Comparison of ENCODE assay signal across 8 cellular contexts in genomic region chr16:588639-588888, GRCh38. TPM values are rescaled to one million over a fixed set of nuclear protein-coding genes. Genes with fewer than 3 reads are reported as not detected.
A peak's percentile ranks its signal among the peaks of the same experiment; 100 is the strongest.
DNase-seq lines count a peak whose midpoint lies in the region; ATAC-seq and TF ChIP-seq lines count a peak whose summit lies in the region.

No MANE protein-coding gene starts in this region.

- H3K36me3 Mint-ChIP-seq in brain, result no peaks in the 10 kb centered on the region

- H3K27me3 ChIP-seq in left lung, result no peaks in the 10 kb centered on the region

- H3K9me3 Mint-ChIP-seq in brain, result no peaks in the 10 kb centered on the region

- TF ChIP-seq CTCF in brain (conservative IDR thresholded peaks at IDR 0.05), result no peak
- no peak for TF ChIP-seq CTCF in left lung (IDR thresholded peaks at IDR 0.05)

- H3K4me1 Mint-ChIP-seq in brain, result peaks cover 61% of the 10 kb centered on the region

- H3K4me3 Mint-ChIP-seq in brain, result peak overlapping the region; percentile 90 to 96 (median 94)

- H3K27ac ChIP-seq in left lung, result peak overlapping the region; percentile 96 to 98

- H3K27ac Mint-ChIP-seq in brain, result peak overlapping the region; percentile 95 to 99 (median 97)

- H3K36me3 ChIP-seq in left lung, result peaks cover 0 to under 1% of the 10 kb centered on the region in 2 donors

- H3K9me3 ChIP-seq in left lung, result no peaks in the 10 kb centered on the region

- peak overlapping the region; percentile 68 to 71 for H3K4me3 ChIP-seq in left lung

- peak; percentile 2 for ATAC-seq in HG03039 (IDR thresholded peaks at IDR 0.05; ENCODE audit: unreplicated experiment)
- ATAC-seq in left lung, result no peak

- peak; percentile 32 for DNase-seq in NCI-H345 (lab: John Stamatoyannopoulos, UW)
- DNase-seq in NCI-H345 treated with DMSO at 0.1 percent for 48 hours (lab: John Stamatoyannopoulos, UW; ENCODE audit: unreplicated experiment), result no peak
- peak; percentile 53 for DNase-seq in SW480 (ENCODE audit: low spot score)
- no peak for DNase-seq in left lung
- peak; percentile 34 to 37 for DNase-seq in stimulated activated CD8-positive, alpha-beta memory T cell treated with anti-CD3 and anti-CD28 coated beads, Interleukin-4, amount 100 ng/mL, for 4 hours (ENCODE audit: low read depth in 2 of 2, low spot score in 1 of 2)
- no peak for DNase-seq in mesenteric fat pad (ENCODE audit: low spot score)

- peaks cover 5% of the 10 kb centered on the region for H3K27me3 Mint-ChIP-seq in brain

- peaks cover 41 to 52% of the 10 kb centered on the region in 2 donors for H3K4me1 ChIP-seq in left lung

- intact Hi-C loops in left lung (cut with DNase I), result no loop called here

RNA-seq across cellular contexts. Expression of gene RAB40C, which starts 1.3 kb away (rescaled TPM):
- polyA plus RNA-seq in brain (ENCODE audit: insufficient read depth, low read depth, low replicate concordance), result 41.1 TPM
- total RNA-seq in left lung (10 to 100 TPM; 32.1 to 32.9 TPM), mesenteric fat pad (17.3 TPM)

RNA-seq across cellular contexts. Expression of gene PIGQ, which starts 18.8 kb away (rescaled TPM):
- polyA plus RNA-seq in brain (ENCODE audit: insufficient read depth, low read depth, low replicate concordance), result 75.8 TPM
- total RNA-seq in left lung, result 10 to 100 TPM; 51.0 to 68.5 TPM
- total RNA-seq in mesenteric fat pad, result 32.4 TPM

RNA-seq across cellular contexts. Expression of gene NHLRC4, which starts 21.8 kb away (rescaled TPM):
- 0.36 TPM for polyA plus RNA-seq in brain (ENCODE audit: insufficient read depth, low read depth, low replicate concordance)
- 1 to 10 TPM in 1 of 2 donors, under 1 TPM in 1; 0.99 to 2.0 TPM for total RNA-seq in left lung
- 1.3 TPM for total RNA-seq in mesenteric fat pad

RNA-seq across cellular contexts. Expression of gene PRR35, which starts 28.4 kb away (rescaled TPM):
- not detected for polyA plus RNA-seq in brain (ENCODE audit: insufficient read depth, low read depth, low replicate concordance)
- total RNA-seq in left lung (not detected), mesenteric fat pad (not detected)

RNA-seq across cellular contexts. Expression of gene WFIKKN1, which starts 42.2 kb away (rescaled TPM):
- polyA plus RNA-seq in brain (ENCODE audit: insufficient read depth, low read depth, low replicate concordance), result 1.4 TPM
- 1 to 10 TPM in 1 of 2 donors, under 1 TPM in 1; 0.58 to 1.4 TPM for total RNA-seq in left lung
- total RNA-seq in mesenteric fat pad, result 0.55 TPM

Comparison
In these comparisons a context has a peak if more than half of its experiments do, and no peak if none do; other contexts are left out.
1. DNase-seq: peak in NCI-H345 (single experiment), SW480 (single experiment) and stimulated activated CD8-positive, alpha-beta memory T cell treated with anti-CD3 and anti-CD28 coated beads, Interleukin-4, amount 100 ng/mL, for 4 hours (2 of 2); none in NCI-H345 treated with DMSO at 0.1 percent for 48 hours (single experiment), left lung (0 of 2) and mesenteric fat pad (single experiment).